Comparison of ENCODE assay signal across 9 cellular contexts in the genomic region with DNA sequence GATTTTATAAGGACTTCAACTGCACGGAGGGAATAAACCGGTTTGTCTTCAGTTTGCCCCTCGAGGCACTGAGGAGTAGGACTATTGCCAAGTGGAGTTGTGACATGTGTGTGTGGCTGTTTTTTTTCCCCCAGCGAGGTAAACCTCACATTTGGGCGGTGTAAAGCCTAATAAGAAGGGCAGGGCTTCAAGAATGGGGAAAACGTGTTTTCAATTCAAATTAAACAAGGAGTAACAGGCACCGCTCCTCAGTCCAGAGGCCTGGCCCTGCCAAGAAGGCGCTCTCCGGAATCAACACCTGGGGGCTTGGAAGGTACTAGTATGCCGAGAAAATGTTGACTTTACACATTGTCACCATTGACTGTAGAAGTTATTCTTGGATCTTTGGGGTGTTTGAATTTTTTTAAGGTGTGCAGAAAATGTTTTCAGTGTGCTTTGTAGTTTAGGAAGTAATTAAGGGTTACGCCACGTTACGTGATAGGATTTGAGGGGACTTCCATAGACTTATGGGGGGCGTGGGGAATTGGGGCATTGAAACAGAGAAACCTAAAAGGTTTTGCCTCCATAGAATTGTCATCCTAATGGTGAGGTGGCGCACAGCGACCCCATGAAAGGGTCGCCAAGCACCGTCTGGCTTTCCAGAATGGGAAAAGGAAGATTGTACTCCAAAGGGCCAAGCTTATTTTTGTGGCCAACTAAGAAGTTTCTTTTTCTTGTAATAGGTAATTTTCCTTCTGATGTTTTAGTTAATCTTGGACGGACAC. TPM values are rescaled to one million over a fixed set of nuclear protein-coding genes. Genes with fewer than 3 reads are reported as not detected.
DNase-seq lines count a peak whose midpoint lies in the region; ATAC-seq and TF ChIP-seq lines count a peak whose summit lies in the region.
"Had no signal": no experiment of that assay in that cellular context is flagged by ENCODE, and none has a peak within 500 bp of the region (broad histone marks: within the 10 kb centered on the region; RNA-seq: fewer than 3 reads in every experiment).

No MANE protein-coding gene starts in this region.

- BruUV-seq in Calu3 (replicated peaks; lab: Mats Ljungman, UMichigan): no TSS peak

- H3K27ac ChIP-seq in esophagus muscularis mucosa (replicated peaks in 1 of 4) (peak overlapping the region in 3 of 4 donors; percentile 53 to 56 (median 54)), osteoblast (ENCODE audit: low read depth, low read length) (no peak overlapping the region), substantia nigra (ENCODE audit: low read depth, low read length, poor library complexity, severe bottlenecking) (no peak overlapping the region)
- H3K27ac ChIP-seq: ovary had no signal

- H3K9me3 ChIP-seq in esophagus muscularis mucosa (no peaks in the 10 kb centered on the region), osteoblast (ENCODE audit: low read depth, low read length) (no peaks in the 10 kb centered on the region)
- H3K9me3 ChIP-seq: ovary had no signal

- H3K4me2 ChIP-seq in osteoblast (ENCODE audit: insufficient read depth, low read length): peak overlapping the region; percentile 88

- peaks cover 0 to 34% (median 6%) of the 10 kb centered on the region in 4 donors for H3K27me3 ChIP-seq in esophagus muscularis mucosa
- H3K27me3 ChIP-seq in osteoblast (ENCODE audit: insufficient read depth, low read length): peaks cover 13% of the 10 kb centered on the region
- H3K27me3 ChIP-seq: ovary had no signal

- no peak for TF ChIP-seq POLR2A in esophagus muscularis mucosa (IDR thresholded peaks at IDR 0.05; ENCODE audit: low read depth)

- DNase-seq in Calu3: peak; percentile 53
- peak; percentile 12 for DNase-seq in RPMI7951 (ENCODE audit: low read depth)
- DNase-seq in esophagus muscularis mucosa (ENCODE audit: extremely low spot score): no peak
- no peak for DNase-seq in osteoblast (ENCODE audit: insufficient read length, low spot score, missing footprints)
- DNase-seq in substantia nigra (lab: John Stamatoyannopoulos, UW): no peak
- no peak for DNase-seq in OCI-M1 (lab: John Stamatoyannopoulos, UW)
- no peak for DNase-seq in activated gamma-delta T cell (lab: John Stamatoyannopoulos, UW)

- 66% methylated on average over 19 of the region's 19 CpGs for WGBS in esophagus muscularis mucosa

- H3K36me3 ChIP-seq in esophagus muscularis mucosa (no peaks in the 10 kb centered on the region), osteoblast (ENCODE audit: insufficient read depth, low read length) (no peaks in the 10 kb centered on the region)
- H3K36me3 ChIP-seq: ovary had no signal

- H3K4me3 Mint-ChIP-seq in Calu3 (ENCODE audit: low read depth, unreplicated experiment): peak overlapping the region; percentile 94

- ATAC-seq in HG02759 (IDR thresholded peaks at IDR 0.05; ENCODE audit: unreplicated experiment): no peak

- CTCF ChIA-PET in Calu3 (lab: Charles Lee): interaction anchor here (1.2 kb wide), 1 partner anchor 72 kb away, joined by 3 read pairs; no protein-coding TSS in a partner anchor

- peak overlapping the region; percentile 53 to 65 (median 58) for H3K4me3 ChIP-seq in esophagus muscularis mucosa
- peak overlapping the region; percentile 72 for H3K4me3 ChIP-seq in osteoblast (ENCODE audit: insufficient read depth, low read length)

- intact Hi-C loops in Calu3 (cut with micrococcal nuclease; ENCODE audit: unreplicated experiment): loop anchor here (5.0 kb wide), 1 partner anchor 155 kb away; a partner anchor contains a TSS
- intact Hi-C loops in esophagus muscularis mucosa (cut with DNase I): no loop called here

- H3K79me2 ChIP-seq in osteoblast (ENCODE audit: insufficient read depth, low read length): no peaks in the 10 kb centered on the region

- peaks cover 0 to 18% (median 13%) of the 10 kb centered on the region in 4 donors for H3K4me1 ChIP-seq in esophagus muscularis mucosa
- H3K4me1 ChIP-seq in osteoblast (ENCODE audit: insufficient read depth, low read length): peaks cover 19% of the 10 kb centered on the region

- TF ChIP-seq CTCF in Calu3 (IDR thresholded peaks at IDR 0.05; ENCODE audit: unreplicated experiment): no peak
- no peak for TF ChIP-seq CTCF in esophagus muscularis mucosa (IDR thresholded peaks at IDR 0.05)
- TF ChIP-seq CTCF in osteoblast (IDR thresholded peaks at IDR 0.05; ENCODE audit: extremely low read depth, low read depth, low read length): no peak

- peak overlapping the region; percentile 94 for H3K27ac Mint-ChIP-seq in Calu3 (ENCODE audit: unreplicated experiment)

- H3K9me3 Mint-ChIP-seq in Calu3 (ENCODE audit: low read depth, unreplicated experiment): no peaks in the 10 kb centered on the region

- H3K36me3 Mint-ChIP-seq in Calu3 (ENCODE audit: insufficient read depth, unreplicated experiment): peaks cover 38% of the 10 kb centered on the region

- H4K20me1 ChIP-seq in osteoblast (ENCODE audit: insufficient read depth, low read length): no peaks in the 10 kb centered on the region

- no peaks in the 10 kb centered on the region for H3K27me3 Mint-ChIP-seq in Calu3 (ENCODE audit: unreplicated experiment)

- peaks cover 22% of the 10 kb centered on the region for H3K4me1 Mint-ChIP-seq in Calu3 (ENCODE audit: low read depth, unreplicated experiment)

- peak overlapping the region; percentile 78 for H2AFZ ChIP-seq in osteoblast (ENCODE audit: low read length)

- no peak for TF ChIP-seq EP300 in esophagus muscularis mucosa (IDR thresholded peaks at IDR 0.05)

RNA-seq across cellular contexts. Expression of a gene that starts 0.8 kb away (rescaled TPM):
- total RNA-seq in Calu3 (2022): 84.6 and 109 TPM in 2 replicates
- 1.4 and 3.2 TPM in 2 replicates for total RNA-seq in RPMI7951 (2014; rRNA removed; shearing (Covaris generic))
- total RNA-seq in esophagus muscularis mucosa: 10 to 100 TPM in 1 of 4 donors, 1 to 10 TPM in 3; 5.5 to 11.8 (median 8.0) TPM
- total RNA-seq in osteoblast: under 0.01 and 0.36 TPM in 2 replicates

Comparison
In these comparisons a context has a peak if more than half of its experiments do, and no peak if none do; other contexts are left out.
1. DNase-seq: peak in Calu3 (single experiment) and RPMI7951 (single experiment); none in esophagus muscularis mucosa (single experiment), osteoblast (single experiment), substantia nigra (0 of 49), OCI-M1 (single experiment) and activated gamma-delta T cell (single experiment).
2. H3K27ac ChIP-seq: peak in esophagus muscularis mucosa (3 of 4); none in osteoblast (single experiment) and substantia nigra (single experiment).